8 cellular contexts compared by ENCODE assay signal in genomic region chr7:106283501-106283830, GRCh38. TPM values are rescaled to one million over a fixed set of nuclear protein-coding genes. Genes with fewer than 3 reads are reported as not detected.
A peak's percentile ranks its signal among the peaks of the same experiment; 100 is the strongest.
DNase-seq lines count a peak whose midpoint lies in the region; ATAC-seq and TF ChIP-seq lines count a peak whose summit lies in the region.

No MANE protein-coding gene starts in this region.

- H3K9me2 ChIP-seq in GM23248 (ENCODE audit: insufficient read depth) (no peaks in the 10 kb centered on the region), SU-DHL-6 (replicated peaks; ENCODE audit: insufficient read depth, low read length) (no peaks in the 10 kb centered on the region)

- H3K4me3 ChIP-seq in GM23248, result peak overlapping the region; percentile 84
- H3K4me3 ChIP-seq in SU-DHL-6 (ENCODE audit: insufficient read depth, low read length, poor library complexity, severe bottlenecking), result peak overlapping the region; percentile 58
- peak overlapping the region; percentile 72 for H3K4me3 ChIP-seq in fibroblast of pulmonary artery (replicated peaks; ENCODE audit: low read depth, low read length)
- H3K4me3 ChIP-seq in retinal pigment epithelial cell (ENCODE audit: low read length), result peak overlapping the region; percentile 85

- peaks cover 23% of the 10 kb centered on the region for H3K4me1 ChIP-seq in GM23248 (ENCODE audit: insufficient read depth)

- TF ChIP-seq CTCF in SU-DHL-6 (IDR thresholded peaks at IDR 0.05; ENCODE audit: insufficient read depth, low read length, poor library complexity, severe bottlenecking) (no peak), fibroblast of pulmonary artery (IDR thresholded peaks at IDR 0.05; ENCODE audit: low read length, missing control alignments) (no peak), retinal pigment epithelial cell (conservative IDR thresholded peaks at IDR 0.05; ENCODE audit: low read depth, low read length) (no peak)

- H2AFZ ChIP-seq in GM23248, result peak overlapping the region; percentile 87
- H2AFZ ChIP-seq in SU-DHL-6 (ENCODE audit: low read depth, low read length, severe bottlenecking), result no peak overlapping the region

- DNase-seq in GM23248 (no peak), fibroblast of pulmonary artery (ENCODE audit: low read depth) (peak; percentile 69), retinal pigment epithelial cell (ENCODE audit: low read depth) (no peak), NCI-H748 (lab: John Stamatoyannopoulos, UW; ENCODE audit: unreplicated experiment) (no peak), OCI-M2 (lab: John Stamatoyannopoulos, UW; ENCODE audit: unreplicated experiment) (no peak), G401 (ENCODE audit: low spot score) (no peak)

- WGBS in GM23248 (ENCODE audit: low coverage in 1 of 2, low lambda C conversion rate in 2 of 2, missing lambda C conversion rate in 2 of 2), 2 experiments, result 16 to 18% methylated on average over 5 of the region's 5 CpGs

- H3K27ac ChIP-seq in GM23248, result peak overlapping the region; percentile 94
- H3K27ac ChIP-seq in SU-DHL-6 (ENCODE audit: low read depth, low read length), result peak overlapping the region; percentile 19; the same call in 1 of the 2 replicates

- no peaks in the 10 kb centered on the region for H3K27me3 ChIP-seq in GM23248 (replicated peaks; ENCODE audit: insufficient read depth)
- H3K27me3 ChIP-seq in SU-DHL-6 (ENCODE audit: low read length), result no peaks in the 10 kb centered on the region

- peak overlapping the region; percentile 97 for H3K9ac ChIP-seq in GM23248
- H3K9ac ChIP-seq in SU-DHL-6 (ENCODE audit: low read length), result peak overlapping the region; percentile 85

- ATAC-seq in GM18502 (IDR thresholded peaks at IDR 0.05; ENCODE audit: poor library complexity, unreplicated experiment), result no peak

- H3K9me3 ChIP-seq in GM23248 (ENCODE audit: low read depth) (no peaks in the 10 kb centered on the region), SU-DHL-6 (ENCODE audit: insufficient read depth, low read length) (no peaks in the 10 kb centered on the region)

- H3K79me2 ChIP-seq in GM23248 (ENCODE audit: insufficient read depth) (peaks cover 56% of the 10 kb centered on the region), SU-DHL-6 (ENCODE audit: insufficient read depth, low read length) (peaks cover 57% of the 10 kb centered on the region)

- peak overlapping the region; percentile 89 for H3K4me2 ChIP-seq in GM23248 (ENCODE audit: unreplicated experiment)
- peak overlapping the region; percentile 77 for H3K4me2 ChIP-seq in SU-DHL-6 (ENCODE audit: low read depth, low read length, poor library complexity, severe bottlenecking)

- H4K20me1 ChIP-seq in GM23248 (ENCODE audit: insufficient read depth) (0 out of 2 replicates have a peak, but pooled peaks cover 3% of the 10 kb centered on the region), SU-DHL-6 (ENCODE audit: low read depth, low read length) (peaks cover 38% of the 10 kb centered on the region)

- H3F3A ChIP-seq in GM23248 (ENCODE audit: insufficient read depth), result 0 out of 2 replicates have a peak, but pooled peaks cover 4% of the 10 kb centered on the region
- H3F3A ChIP-seq in SU-DHL-6 (ENCODE audit: insufficient read depth), result peaks cover 29% of the 10 kb centered on the region

- H3K36me3 ChIP-seq in GM23248 (ENCODE audit: low read depth) (no peaks in the 10 kb centered on the region), SU-DHL-6 (ENCODE audit: low read length) (no peaks in the 10 kb centered on the region)

- in situ Hi-C loops in GM23248 (cut with MboI) (no loop called here), G401 (cut with HindIII; ENCODE audit: low sequenced_read_pairs) (no loop called here)

RNA-seq across cellular contexts. Expression of gene NAMPT, which starts 1.3 kb away (rescaled TPM):
- 32.7 and 34.0 TPM in 2 replicates for total RNA-seq in GM23248 (2014; rRNA removed; shearing (Covaris generic))
- 21.4 and 25.0 TPM in 2 replicates for polyA plus RNA-seq in GM23248 (2016; fragmentation: Nextera tagmentation; extraction: Ambion mirVana)
- 107 and 111 TPM in 2 replicates for total RNA-seq in G401 (2014; rRNA removed; shearing (Covaris generic))
